In the genomic region with DNA sequence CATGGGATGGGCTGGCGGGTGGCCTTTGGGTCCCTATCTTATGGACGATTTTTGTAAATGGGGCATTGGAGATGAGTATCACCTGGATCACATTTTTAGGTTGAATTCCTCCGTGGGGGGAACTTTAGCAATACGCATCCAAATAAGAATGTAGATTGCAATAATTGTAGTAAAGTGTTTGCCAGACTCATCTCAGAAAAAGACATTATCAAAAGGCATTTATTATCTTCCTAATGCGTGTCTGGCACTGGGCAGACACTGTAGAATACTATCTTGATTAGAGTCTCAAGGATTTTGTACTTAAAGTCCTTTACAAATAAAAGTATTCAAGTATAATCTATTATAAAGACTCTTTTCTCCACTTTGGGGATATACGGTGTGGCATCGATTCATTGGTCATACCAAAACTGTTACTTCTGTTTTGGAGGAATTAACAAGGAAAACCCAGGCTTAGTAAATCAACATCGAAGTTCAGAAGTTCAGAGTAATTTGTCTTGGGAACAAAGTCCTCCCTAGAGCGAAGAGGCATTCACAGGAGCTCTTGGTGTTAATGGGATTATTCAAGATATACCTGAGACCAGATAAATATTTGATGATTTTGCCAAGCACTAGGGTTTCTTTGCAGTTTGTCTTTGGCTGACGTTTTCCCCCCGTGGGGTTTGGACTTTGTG, we compare ENCODE assay signal across 8 cellular contexts. TPM values are rescaled to one million over a fixed set of nuclear protein-coding genes. Genes with fewer than 3 reads are reported as not detected.
DNase-seq lines count a peak whose midpoint lies in the region; ATAC-seq and TF ChIP-seq lines count a peak whose summit lies in the region.

No MANE protein-coding gene starts in this region.

- H3K4me3 Mint-ChIP-seq in CD4-positive, alpha-beta memory T cell: peak overlapping the region; percentile 57 to 77 (median 66)
- peak overlapping the region; percentile 79 for H3K4me3 Mint-ChIP-seq in osteocyte (ENCODE audit: unreplicated experiment)

- TF ChIP-seq POLR2A in esophagus squamous epithelium (IDR thresholded peaks at IDR 0.05): no peak

- peaks cover 20 to 28% (median 24%) of the 10 kb centered on the region in 4 donors for H3K4me1 Mint-ChIP-seq in CD4-positive, alpha-beta memory T cell
- peaks cover 52% of the 10 kb centered on the region for H3K4me1 Mint-ChIP-seq in osteocyte (ENCODE audit: unreplicated experiment)

- 16 to 19% methylated on average over 9 to 11 of the region's 11 CpGs for WGBS in esophagus squamous epithelium, 2 donors

- no peaks in the 10 kb centered on the region for H3K79me2 ChIP-seq in PC-3 (ENCODE audit: low read length)

- no TSS peak for BruUV-seq in PC-3 (replicated peaks; lab: Mats Ljungman, UMichigan)

- H3K9me3 Mint-ChIP-seq in CD4-positive, alpha-beta memory T cell: no peaks in the 10 kb centered on the region
- H3K9me3 Mint-ChIP-seq in osteocyte (ENCODE audit: unreplicated experiment): no peaks in the 10 kb centered on the region

- no peaks in the 10 kb centered on the region for H3F3A ChIP-seq in PC-3 (ENCODE audit: low read length, unreplicated experiment)

- H3K27ac ChIP-seq in CD4-positive, alpha-beta memory T cell (ENCODE audit: low read depth, low read length): no peak overlapping the region
- H3K27ac ChIP-seq in PC-3 (ENCODE audit: low read length) (no peak overlapping the region), esophagus squamous epithelium (peak overlapping the region; percentile 78 to 95 (median 89))

- CTCF ChIA-PET in CD4-positive, alpha-beta memory T cell (lab: Charles Lee; ENCODE audit: partially characterized antibody): interaction anchor here (0.7 to 10.1 kb wide), 26 partner anchors 9 to 465 kb away, joined by 3 to 410 read pairs (median 8); a partner anchor contains a TSS
- CTCF ChIA-PET in PC-3 (lab: Charles Lee): interaction anchor here (0.6 to 1.6 kb wide), 5 partner anchors 56 to 656 kb away, joined by 3 to 14 read pairs (median 3); no protein-coding TSS in a partner anchor

- peaks cover 20% of the 10 kb centered on the region for H3K4me1 ChIP-seq in CD4-positive, alpha-beta memory T cell (ENCODE audit: insufficient read depth, low read length)
- H3K4me1 ChIP-seq in PC-3 (ENCODE audit: insufficient read depth, low read length): peaks cover 21% of the 10 kb centered on the region; the same call in 1 of the 2 replicates
- H3K4me1 ChIP-seq in esophagus squamous epithelium: peaks cover 32 to 73% (median 32%) of the 10 kb centered on the region in 3 donors

- no peak for ATAC-seq in PC-3
- no peak for ATAC-seq in activated CD4-positive, CD25-positive, alpha-beta regulatory T cell treated with anti-CD3 and anti-CD28 coated beads, Interleukin-2, amount 50 U/mL, for 24 hours

- peak overlapping the region; percentile 89 for H3K4me2 ChIP-seq in PC-3 (ENCODE audit: low read length)

- no peak for DNase-seq in CD4-positive, alpha-beta memory T cell
- DNase-seq in PC-3 (no peak), esophagus squamous epithelium (lab: John Stamatoyannopoulos, UW) (no peak), osteocyte (ENCODE audit: extremely low spot score, unreplicated experiment) (no peak), NCI-H2196 (lab: John Stamatoyannopoulos, UW; ENCODE audit: unreplicated experiment) (no peak), KG1 (lab: John Stamatoyannopoulos, UW) (no peak)
- DNase-seq in activated CD4-positive, alpha-beta T cell treated with anti-CD3 and anti-CD28 coated beads for 1 hour: no peak

- no peaks in the 10 kb centered on the region for H4K20me1 ChIP-seq in PC-3 (ENCODE audit: low read length)

- H3K9me3 ChIP-seq in CD4-positive, alpha-beta memory T cell (ENCODE audit: control insufficient read depth in 1 of 2, low read length in 2 of 2): no peaks in the 10 kb centered on the region
- no peaks in the 10 kb centered on the region for H3K9me3 ChIP-seq in PC-3 (ENCODE audit: low read length)
- H3K9me3 ChIP-seq in esophagus squamous epithelium: no peaks in the 10 kb centered on the region

- H3K36me3 Mint-ChIP-seq in CD4-positive, alpha-beta memory T cell: peaks cover 7 to 15% of the 10 kb centered on the region in 2 donors
- H3K36me3 Mint-ChIP-seq in osteocyte (ENCODE audit: unreplicated experiment): peaks cover 10% of the 10 kb centered on the region

- intact Hi-C loops in CD4-positive, alpha-beta memory T cell (cut with micrococcal nuclease): loop anchor here (1.0 to 5.0 kb wide), 7 partner anchors 22 to 504 kb away; no protein-coding TSS in a partner anchor
- intact Hi-C loops in PC-3 (cut with micrococcal nuclease) (loop anchor here (1.0 to 5.0 kb wide), 3 partner anchors 57 to 458 kb away; no protein-coding TSS in a partner anchor), esophagus squamous epithelium (cut with DNase I) (loop anchor here (5.0 kb wide), 1 partner anchor 57 kb away; no protein-coding TSS in a partner anchor)

- TF ChIP-seq CTCF in PC-3 (conservative IDR thresholded peaks at IDR 0.05; ENCODE audit: low read depth, low read length) (no peak), esophagus squamous epithelium (IDR thresholded peaks at IDR 0.05) (no peak), osteocyte (IDR thresholded peaks at IDR 0.05) (no peak)

- H2AFZ ChIP-seq in PC-3 (ENCODE audit: low read length): peak overlapping the region; percentile 51; the same call in 1 of the 2 replicates

- no peaks in the 10 kb centered on the region for H3K27me3 Mint-ChIP-seq in CD4-positive, alpha-beta memory T cell
- peaks cover 20% of the 10 kb centered on the region for H3K27me3 Mint-ChIP-seq in osteocyte (ENCODE audit: unreplicated experiment)

- POLR2A ChIA-PET in CD4-positive, alpha-beta memory T cell (lab: Charles Lee; ENCODE audit: partially characterized antibody): interaction anchor here (0.9 to 3.3 kb wide), 8 partner anchors 10 to 203 kb away, joined by 3 to 35 read pairs (median 6); no protein-coding TSS in a partner anchor
- POLR2A ChIA-PET in PC-3 (lab: Charles Lee; ENCODE audit: unreplicated experiment): no interaction called here

- no peaks in the 10 kb centered on the region for H3K9me2 ChIP-seq in PC-3 (replicated peaks; ENCODE audit: low read length)

- peaks cover 3% of the 10 kb centered on the region for H3K36me3 ChIP-seq in CD4-positive, alpha-beta memory T cell (ENCODE audit: insufficient read depth, low read length)
- H3K36me3 ChIP-seq in PC-3 (ENCODE audit: low read depth, low read length) (no peaks in the 10 kb centered on the region), esophagus squamous epithelium (no peaks in the 10 kb centered on the region)

- H3K27me3 ChIP-seq in CD4-positive, alpha-beta memory T cell (ENCODE audit: insufficient read depth, low read length): no peaks in the 10 kb centered on the region
- H3K27me3 ChIP-seq in PC-3 (ENCODE audit: low read length): no peaks in the 10 kb centered on the region
- H3K27me3 ChIP-seq in esophagus squamous epithelium: peaks cover 0 to 5% (median 0%) of the 10 kb centered on the region in 4 donors

- H3K27ac Mint-ChIP-seq in CD4-positive, alpha-beta memory T cell: peak overlapping the region; percentile 10 to 77 (median 72)
- peak overlapping the region; percentile 39 for H3K27ac Mint-ChIP-seq in osteocyte (ENCODE audit: unreplicated experiment)

- no peak overlapping the region for H3K9ac ChIP-seq in PC-3 (ENCODE audit: low read length)

- H3K4me3 ChIP-seq in CD4-positive, alpha-beta memory T cell (ENCODE audit: low read length in 2 of 2): peak overlapping the region in 1 of 2 donors; percentile 27
- H3K4me3 ChIP-seq in PC-3 (ENCODE audit: low read length): peak overlapping the region; percentile 70; the same call in 1 of the 2 replicates
- peak overlapping the region; percentile 32 to 69 (median 50) for H3K4me3 ChIP-seq in esophagus squamous epithelium

RNA-seq across cellular contexts. Expression of a gene that starts 0.6 kb away (rescaled TPM):
- 1 to 10 TPM; 4.2 TPM for total RNA-seq in CD4-positive, alpha-beta memory T cell
- polyA plus RNA-seq in CD4-positive, alpha-beta memory T cell: 1 to 10 TPM; 3.7 to 4.5 TPM
- total RNA-seq in PC-3 (2014; rRNA removed) (0.86 and 3.1 TPM in 2 replicates), esophagus squamous epithelium (10 to 100 TPM in 3 of 4 donors, 1 to 10 TPM in 1; 5.9 to 29.5 (median 24.5) TPM), osteocyte (36.9 and 40.5 TPM in 2 replicates)

Comparison
In these comparisons a context has a peak if more than half of its experiments do, and no peak if none do; other contexts are left out.
1. H3K27ac ChIP-seq: peak in esophagus squamous epithelium (4 of 4); none in CD4-positive, alpha-beta memory T cell (single experiment) and PC-3 (single experiment).